Comparison of ENCODE assay signal across 30 cellular contexts in genomic region chr9:86953181-86953580, GRCh38. TPM values are rescaled to one million over a fixed set of nuclear protein-coding genes. Genes with fewer than 3 reads are reported as not detected.
"Had no signal": no experiment of that assay in that cellular context is flagged by ENCODE, and none has a peak within 500 bp of the region (broad histone marks: within the 10 kb centered on the region; RNA-seq: fewer than 3 reads in every experiment).

No MANE protein-coding gene starts in this region.

- H3K36me3 ChIP-seq: breast epithelium, cardiac muscle cell, colonic mucosa, esophagus squamous epithelium, WERI-Rb-1 had no signal

- H3K27ac ChIP-seq: body of pancreas, breast epithelium, cardiac muscle cell, colonic mucosa, epithelial cell of prostate, esophagus squamous epithelium, WERI-Rb-1 had no signal

- H3K4me1 Mint-ChIP-seq: activated T-helper 17 cell treated with anti-CD3 and anti-CD28 coated beads, Interleukin-2, amount 50 U/mL, for 72 hours had no signal

- ATAC-seq: activated CD4-positive, CD25-positive, alpha-beta regulatory T cell treated with anti-CD3 and anti-CD28 coated beads, Interleukin-2, amount 50 U/mL, for 24 hours; activated CD8-positive, alpha-beta T cell treated with anti-CD3 and anti-CD28 coated beads for 36 hours; activated T-cell treated with anti-CD3 and anti-CD28 coated beads, Interleukin-2, amount 50 U/mL, for 4 hours; activated T-helper 17 cell treated with anti-CD3 and anti-CD28 coated beads, Interleukin-2, amount 50 U/mL, for 72 hours; body of pancreas; T-helper 17 cell had no signal

- H3K4me3 ChIP-seq: body of pancreas, breast epithelium, cardiac muscle cell, colonic mucosa, esophagus squamous epithelium had no signal

- H3K4me1 ChIP-seq: breast epithelium, colonic mucosa had no signal

- H3K27ac Mint-ChIP-seq: activated B cell treated with CpG ODN at 0.5 μM for 24 hours; activated CD8-positive, alpha-beta T cell treated with anti-CD3 and anti-CD28 coated beads for 36 hours; activated naive CD8-positive, alpha-beta T cell; activated T-helper 17 cell treated with anti-CD3 and anti-CD28 coated beads, Interleukin-2, amount 50 U/mL, for 72 hours; T-helper 17 cell; T-helper 2 cell treated with Interferon-gamma antibody and Interleukin-4, amounts not matched to agents 5 μg/mL and 100 μg/mL, for 36 hours had no signal

- DNase-seq: activated B cell treated with CpG ODN at 0.5 μM for 24 hours; activated CD4-positive, alpha-beta T cell treated with anti-CD3 and anti-CD28 coated beads for 48 hours; activated CD4-positive, alpha-beta T cell treated with anti-CD3 and anti-CD28 coated beads, Interleukin-2, amount 50 U/mL, for 1 hour; activated CD4-positive, alpha-beta T cell treated with anti-CD3 and anti-CD28 coated beads, Interleukin-2, amount 50 U/mL, for 48 hours; activated CD8-positive, alpha-beta memory T cell treated with anti-CD3 and anti-CD28 coated beads for 24 hours; activated CD8-positive, alpha-beta T cell treated with anti-CD3 and anti-CD28 coated beads for 36 hours; activated effector memory CD4-positive, alpha-beta T cell treated with Interleukin-2 at 50 U/mL for 16 hours; activated gamma-delta T cell treated with Interleukin-2 at 50 U/mL for 16 hours; activated naive CD4-positive, alpha-beta T cell treated with anti-CD3 and anti-CD28 coated beads, Interleukin-2, amount 50 U/mL, for 16 hours; activated naive CD4-positive, alpha-beta T cell treated with Interleukin-2 at 50 U/mL for 16 hours; activated T-cell treated with anti-CD3 and anti-CD28 coated beads, Interleukin-2, amount 50 U/mL, for 4 hours; amygdala; aorta; body of pancreas; central memory CD4-positive, alpha-beta T cell; cerebellar nuclear complex; colonic mucosa; effector CD8-positive, alpha-beta T cell; esophagus squamous epithelium; head of caudate nucleus; T-helper 17 cell; T1000; WERI-Rb-1 had no signal

- H3K9me3 ChIP-seq: body of pancreas, breast epithelium, colonic mucosa, esophagus squamous epithelium had no signal

- H3K27me3 ChIP-seq: body of pancreas, breast epithelium, cardiac muscle cell, colonic mucosa, esophagus squamous epithelium had no signal

- H3K9me3 Mint-ChIP-seq: activated CD8-positive, alpha-beta T cell treated with anti-CD3 and anti-CD28 coated beads for 36 hours; activated T-cell treated with anti-CD3 and anti-CD28 coated beads, Interleukin-2, amount 50 U/mL, for 4 hours; activated T-helper 17 cell treated with anti-CD3 and anti-CD28 coated beads, Interleukin-2, amount 50 U/mL, for 72 hours had no signal

- H3K4me3 Mint-ChIP-seq: activated B cell treated with CpG ODN at 0.5 μM for 24 hours; activated CD8-positive, alpha-beta T cell treated with anti-CD3 and anti-CD28 coated beads for 36 hours; activated naive CD8-positive, alpha-beta T cell; activated T-cell treated with anti-CD3 and anti-CD28 coated beads, Interleukin-2, amount 50 U/mL, for 4 hours; activated T-helper 17 cell treated with anti-CD3 and anti-CD28 coated beads, Interleukin-2, amount 50 U/mL, for 72 hours; T-helper 17 cell; T-helper 2 cell treated with Interferon-gamma antibody and Interleukin-4, amounts not matched to agents 5 μg/mL and 100 μg/mL, for 36 hours had no signal

RNA-seq across cellular contexts. Expression of gene GAS1, which starts 5.9 kb away (rescaled TPM):
- total RNA-seq: activated B cell treated with CpG ODN at 0.5 μM for 24 hours had no signal
